1 cellular context compared by ENCODE assay signal in the genomic region with DNA sequence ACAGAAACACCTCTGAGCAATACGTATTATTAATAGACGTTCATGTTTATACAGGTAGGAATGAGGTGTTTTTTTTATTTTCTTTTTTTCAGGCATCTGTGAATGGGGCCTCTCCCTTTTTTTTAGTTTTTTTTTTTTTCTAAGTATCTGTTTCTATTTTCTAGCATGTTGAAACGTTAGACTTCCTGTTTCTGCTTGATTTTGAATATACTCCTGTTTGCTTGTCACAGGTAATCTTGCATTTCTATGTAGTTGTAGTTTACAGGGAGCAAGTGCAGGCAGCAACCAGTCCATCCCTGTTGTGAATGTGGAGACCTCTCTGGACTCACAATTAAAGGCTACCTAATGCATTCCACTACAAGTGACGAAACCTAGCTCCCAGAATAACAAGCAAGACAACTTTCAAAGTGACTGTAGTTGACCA.
TF ChIP-seq lines count a peak whose summit lies in the region.

No MANE protein-coding gene starts in this region.

TF ChIP-seq in K562, 482 proteins besides CTCF, POLR2A, EP300 and RAD21:
- TF ChIP-seq, protein P1, sequence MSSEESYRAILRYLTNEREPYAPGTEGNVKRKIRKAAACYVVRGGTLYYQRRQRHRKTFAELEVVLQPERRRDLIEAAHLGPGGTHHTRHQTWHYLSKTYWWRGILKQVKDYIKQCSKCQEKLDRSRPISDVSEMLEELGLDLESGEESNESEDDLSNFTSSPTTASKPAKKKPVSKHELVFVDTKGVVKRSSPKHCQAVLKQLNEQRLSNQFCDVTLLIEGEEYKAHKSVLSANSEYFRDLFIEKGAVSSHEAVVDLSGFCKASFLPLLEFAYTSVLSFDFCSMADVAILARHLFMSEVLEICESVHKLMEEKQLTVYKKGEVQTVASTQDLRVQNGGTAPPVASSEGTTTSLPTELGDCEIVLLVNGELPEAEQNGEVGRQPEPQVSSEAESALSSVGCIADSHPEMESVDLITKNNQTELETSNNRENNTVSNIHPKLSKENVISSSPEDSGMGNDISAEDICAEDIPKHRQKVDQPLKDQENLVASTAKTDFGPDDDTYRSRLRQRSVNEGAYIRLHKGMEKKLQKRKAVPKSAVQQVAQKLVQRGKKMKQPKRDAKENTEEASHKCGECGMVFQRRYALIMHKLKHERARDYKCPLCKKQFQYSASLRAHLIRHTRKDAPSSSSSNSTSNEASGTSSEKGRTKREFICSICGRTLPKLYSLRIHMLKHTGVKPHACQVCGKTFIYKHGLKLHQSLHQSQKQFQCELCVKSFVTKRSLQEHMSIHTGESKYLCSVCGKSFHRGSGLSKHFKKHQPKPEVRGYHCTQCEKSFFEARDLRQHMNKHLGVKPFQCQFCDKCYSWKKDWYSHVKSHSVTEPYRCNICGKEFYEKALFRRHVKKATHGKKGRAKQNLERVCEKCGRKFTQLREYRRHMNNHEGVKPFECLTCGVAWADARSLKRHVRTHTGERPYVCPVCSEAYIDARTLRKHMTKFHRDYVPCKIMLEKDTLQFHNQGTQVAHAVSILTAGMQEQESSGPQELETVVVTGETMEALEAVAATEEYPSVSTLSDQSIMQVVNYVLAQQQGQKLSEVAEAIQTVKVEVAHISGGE (CRISPR knock-in tag; IDR thresholded peaks at IDR 0.05), result peak in 1 of 3 experiments; percentile 31; a peak in 1 of 6 replicates
- TF ChIP-seq, protein P2, sequence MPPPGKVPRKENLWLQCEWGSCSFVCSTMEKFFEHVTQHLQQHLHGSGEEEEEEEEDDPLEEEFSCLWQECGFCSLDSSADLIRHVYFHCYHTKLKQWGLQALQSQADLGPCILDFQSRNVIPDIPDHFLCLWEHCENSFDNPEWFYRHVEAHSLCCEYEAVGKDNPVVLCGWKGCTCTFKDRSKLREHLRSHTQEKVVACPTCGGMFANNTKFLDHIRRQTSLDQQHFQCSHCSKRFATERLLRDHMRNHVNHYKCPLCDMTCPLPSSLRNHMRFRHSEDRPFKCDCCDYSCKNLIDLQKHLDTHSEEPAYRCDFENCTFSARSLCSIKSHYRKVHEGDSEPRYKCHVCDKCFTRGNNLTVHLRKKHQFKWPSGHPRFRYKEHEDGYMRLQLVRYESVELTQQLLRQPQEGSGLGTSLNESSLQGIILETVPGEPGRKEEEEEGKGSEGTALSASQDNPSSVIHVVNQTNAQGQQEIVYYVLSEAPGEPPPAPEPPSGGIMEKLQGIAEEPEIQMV (tag; conservative IDR thresholded peaks at IDR 0.05; ENCODE audit: low read depth), result no peak
- TF ChIP-seq BRD4 (IDR thresholded peaks at IDR 0.05) (no peak), SPI1 (IDR thresholded peaks at IDR 0.05; ENCODE audit: borderline replicate concordance, low read depth, low read length) (peak; percentile 50; the same call in 1 of the 2 replicates), ZNF324 (CRISPR knock-in tag; IDR thresholded peaks at IDR 0.05) (no peak)
TF ChIP-seq in K562: peak in this region for 2.
